In the genomic region with DNA sequence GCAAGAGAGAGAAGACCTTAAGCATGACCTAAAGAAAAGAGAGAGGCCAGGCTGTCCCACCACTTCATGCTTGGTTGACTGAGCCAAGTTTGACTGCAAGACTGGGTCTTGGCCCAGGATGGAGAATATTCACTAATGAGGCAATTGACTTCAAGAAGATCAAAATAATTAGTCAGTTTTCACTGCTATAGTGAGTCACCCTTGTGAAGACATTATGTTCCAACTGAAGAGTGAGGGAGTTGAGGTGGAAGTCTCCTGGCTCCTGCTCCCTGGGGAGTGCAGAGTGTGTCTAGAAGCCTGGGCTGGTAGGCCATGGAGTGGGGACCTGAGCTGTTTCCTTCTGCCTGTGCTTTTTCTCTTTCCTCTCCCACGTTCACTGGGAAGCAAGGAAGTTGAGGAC, we compare ENCODE assay signal across 14 cellular contexts.
DNase-seq lines count a peak whose midpoint lies in the region; ATAC-seq and TF ChIP-seq lines count a peak whose summit lies in the region.
"Had no signal": no experiment of that assay in that cellular context is flagged by ENCODE, and none has a peak within 500 bp of the region (broad histone marks: within the 10 kb centered on the region; RNA-seq: fewer than 3 reads in every experiment).

No MANE protein-coding gene starts in this region.

- no peaks in the 10 kb centered on the region for H3K36me3 ChIP-seq in WERI-Rb-1
- H3K36me3 ChIP-seq in H7 (replicated peaks; ENCODE audit: control insufficient read depth, insufficient read depth, low read length): no peaks in the 10 kb centered on the region

- H3K27ac ChIP-seq in WERI-Rb-1: peak overlapping the region; percentile 86
- H3K27ac ChIP-seq: parathyroid adenoma had no signal

- H3K4me3 ChIP-seq in WERI-Rb-1 (ENCODE audit: low read depth, low read length): no peak overlapping the region
- no peak overlapping the region for H3K4me3 ChIP-seq in H7 (ENCODE audit: insufficient read depth, low read depth, low read length)
- H3K4me3 ChIP-seq: heart left ventricle had no signal

- peaks cover 15% of the 10 kb centered on the region for H3K9me3 ChIP-seq in WERI-Rb-1 (ENCODE audit: severe bottlenecking)

- peak; percentile 37 for DNase-seq in AG08395 (ENCODE audit: low spot score)
- DNase-seq in WERI-Rb-1: no peak
- peak; percentile 63 for DNase-seq in fibroblast of gingiva (ENCODE audit: low read depth)
- no peak for DNase-seq in omental fat pad (ENCODE audit: low spot score)
- no peak for DNase-seq in T-helper 9 cell
- DNase-seq in NCI-H2081 treated with DMSO at 0.1 percent for 48 hours (lab: John Stamatoyannopoulos, UW): no peak
- DNase-seq in H7: no peak
- DNase-seq: activated B cell treated with CpG ODN at 0.5 μM for 24 hours; activated CD8-positive, alpha-beta memory T cell treated with anti-CD3 and anti-CD28 coated beads, Interleukin-2, amount 10 ng/mL, durations not matched to agents 7 days and 5 days; activated gamma-delta T cell treated with Interleukin-2 at 50 U/mL for 16 hours; NCI-H187 treated with DMSO at 0.1 percent for 48 hours had no signal

- TF ChIP-seq CTCF in WERI-Rb-1 (IDR thresholded peaks at IDR 0.05; ENCODE audit: low read depth, low read length) (no peak), omental fat pad (IDR thresholded peaks at IDR 0.05) (no peak)

- ATAC-seq in omental fat pad (ENCODE audit: low FRiP score) (peak; percentile 67), HG03457 (IDR thresholded peaks at IDR 0.05; ENCODE audit: unreplicated experiment) (no peak)
- ATAC-seq: activated CD8-positive, alpha-beta memory T cell treated with anti-CD3 and anti-CD28 coated beads, Interleukin-2, amount 10 ng/mL, durations not matched to agents 7 days and 5 days had no signal

- H3K27me3 ChIP-seq in WERI-Rb-1 (ENCODE audit: insufficient read depth, low read depth, severe bottlenecking): no peaks in the 10 kb centered on the region
- no peaks in the 10 kb centered on the region for H3K27me3 ChIP-seq in H7 (ENCODE audit: control insufficient read depth, insufficient read depth, low read length)
- H3K27me3 ChIP-seq: heart left ventricle had no signal

Comparison
In these comparisons a context has a peak if more than half of its experiments do, and no peak if none do; other contexts are left out.
1. DNase-seq: peak in AG08395 (single experiment) and fibroblast of gingiva (single experiment); none in WERI-Rb-1 (single experiment), omental fat pad (single experiment), T-helper 9 cell (single experiment), NCI-H2081 treated with DMSO at 0.1 percent for 48 hours (single experiment) and H7 (single experiment).